In the genomic region with DNA sequence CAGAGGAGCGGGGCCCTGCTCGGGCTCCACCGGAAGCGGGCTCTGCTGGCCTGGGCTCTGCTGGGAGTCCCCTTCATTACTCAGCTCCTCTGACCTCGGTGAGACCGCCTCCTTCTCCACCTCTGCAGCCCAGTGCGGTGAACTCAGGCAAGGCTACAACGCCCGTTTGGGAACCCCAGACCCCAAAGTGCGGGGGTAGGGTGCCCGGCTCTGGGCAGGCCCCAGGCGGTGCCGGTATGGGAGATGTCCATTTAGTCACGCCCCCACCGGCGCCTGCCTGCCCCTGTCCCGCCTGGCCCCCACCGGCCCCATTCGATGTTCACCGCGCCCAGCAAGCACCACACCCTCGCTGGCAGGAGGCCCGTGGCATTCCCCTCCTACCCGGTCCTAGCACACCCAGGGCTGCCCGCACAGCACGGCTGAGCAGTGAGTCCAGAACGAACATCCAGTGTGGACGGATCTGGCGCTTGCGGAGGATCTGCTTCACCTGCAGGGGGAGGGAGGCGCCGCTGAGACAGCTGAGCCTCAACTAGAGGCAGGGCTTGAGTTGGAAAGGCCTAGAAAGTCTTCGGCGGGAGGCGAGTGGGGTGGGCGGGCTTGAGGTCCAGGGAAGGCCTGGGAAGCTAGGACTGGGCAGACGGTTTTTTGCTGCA, we compare ENCODE assay signal across 1 cellular context.
TF ChIP-seq lines count a peak whose summit lies in the region.

No MANE protein-coding gene starts in this region.

TF ChIP-seq in GM23338, 12 proteins besides CTCF, POLR2A, EP300 and RAD21 (continued from another document):
- TF ChIP-seq, protein P1, sequence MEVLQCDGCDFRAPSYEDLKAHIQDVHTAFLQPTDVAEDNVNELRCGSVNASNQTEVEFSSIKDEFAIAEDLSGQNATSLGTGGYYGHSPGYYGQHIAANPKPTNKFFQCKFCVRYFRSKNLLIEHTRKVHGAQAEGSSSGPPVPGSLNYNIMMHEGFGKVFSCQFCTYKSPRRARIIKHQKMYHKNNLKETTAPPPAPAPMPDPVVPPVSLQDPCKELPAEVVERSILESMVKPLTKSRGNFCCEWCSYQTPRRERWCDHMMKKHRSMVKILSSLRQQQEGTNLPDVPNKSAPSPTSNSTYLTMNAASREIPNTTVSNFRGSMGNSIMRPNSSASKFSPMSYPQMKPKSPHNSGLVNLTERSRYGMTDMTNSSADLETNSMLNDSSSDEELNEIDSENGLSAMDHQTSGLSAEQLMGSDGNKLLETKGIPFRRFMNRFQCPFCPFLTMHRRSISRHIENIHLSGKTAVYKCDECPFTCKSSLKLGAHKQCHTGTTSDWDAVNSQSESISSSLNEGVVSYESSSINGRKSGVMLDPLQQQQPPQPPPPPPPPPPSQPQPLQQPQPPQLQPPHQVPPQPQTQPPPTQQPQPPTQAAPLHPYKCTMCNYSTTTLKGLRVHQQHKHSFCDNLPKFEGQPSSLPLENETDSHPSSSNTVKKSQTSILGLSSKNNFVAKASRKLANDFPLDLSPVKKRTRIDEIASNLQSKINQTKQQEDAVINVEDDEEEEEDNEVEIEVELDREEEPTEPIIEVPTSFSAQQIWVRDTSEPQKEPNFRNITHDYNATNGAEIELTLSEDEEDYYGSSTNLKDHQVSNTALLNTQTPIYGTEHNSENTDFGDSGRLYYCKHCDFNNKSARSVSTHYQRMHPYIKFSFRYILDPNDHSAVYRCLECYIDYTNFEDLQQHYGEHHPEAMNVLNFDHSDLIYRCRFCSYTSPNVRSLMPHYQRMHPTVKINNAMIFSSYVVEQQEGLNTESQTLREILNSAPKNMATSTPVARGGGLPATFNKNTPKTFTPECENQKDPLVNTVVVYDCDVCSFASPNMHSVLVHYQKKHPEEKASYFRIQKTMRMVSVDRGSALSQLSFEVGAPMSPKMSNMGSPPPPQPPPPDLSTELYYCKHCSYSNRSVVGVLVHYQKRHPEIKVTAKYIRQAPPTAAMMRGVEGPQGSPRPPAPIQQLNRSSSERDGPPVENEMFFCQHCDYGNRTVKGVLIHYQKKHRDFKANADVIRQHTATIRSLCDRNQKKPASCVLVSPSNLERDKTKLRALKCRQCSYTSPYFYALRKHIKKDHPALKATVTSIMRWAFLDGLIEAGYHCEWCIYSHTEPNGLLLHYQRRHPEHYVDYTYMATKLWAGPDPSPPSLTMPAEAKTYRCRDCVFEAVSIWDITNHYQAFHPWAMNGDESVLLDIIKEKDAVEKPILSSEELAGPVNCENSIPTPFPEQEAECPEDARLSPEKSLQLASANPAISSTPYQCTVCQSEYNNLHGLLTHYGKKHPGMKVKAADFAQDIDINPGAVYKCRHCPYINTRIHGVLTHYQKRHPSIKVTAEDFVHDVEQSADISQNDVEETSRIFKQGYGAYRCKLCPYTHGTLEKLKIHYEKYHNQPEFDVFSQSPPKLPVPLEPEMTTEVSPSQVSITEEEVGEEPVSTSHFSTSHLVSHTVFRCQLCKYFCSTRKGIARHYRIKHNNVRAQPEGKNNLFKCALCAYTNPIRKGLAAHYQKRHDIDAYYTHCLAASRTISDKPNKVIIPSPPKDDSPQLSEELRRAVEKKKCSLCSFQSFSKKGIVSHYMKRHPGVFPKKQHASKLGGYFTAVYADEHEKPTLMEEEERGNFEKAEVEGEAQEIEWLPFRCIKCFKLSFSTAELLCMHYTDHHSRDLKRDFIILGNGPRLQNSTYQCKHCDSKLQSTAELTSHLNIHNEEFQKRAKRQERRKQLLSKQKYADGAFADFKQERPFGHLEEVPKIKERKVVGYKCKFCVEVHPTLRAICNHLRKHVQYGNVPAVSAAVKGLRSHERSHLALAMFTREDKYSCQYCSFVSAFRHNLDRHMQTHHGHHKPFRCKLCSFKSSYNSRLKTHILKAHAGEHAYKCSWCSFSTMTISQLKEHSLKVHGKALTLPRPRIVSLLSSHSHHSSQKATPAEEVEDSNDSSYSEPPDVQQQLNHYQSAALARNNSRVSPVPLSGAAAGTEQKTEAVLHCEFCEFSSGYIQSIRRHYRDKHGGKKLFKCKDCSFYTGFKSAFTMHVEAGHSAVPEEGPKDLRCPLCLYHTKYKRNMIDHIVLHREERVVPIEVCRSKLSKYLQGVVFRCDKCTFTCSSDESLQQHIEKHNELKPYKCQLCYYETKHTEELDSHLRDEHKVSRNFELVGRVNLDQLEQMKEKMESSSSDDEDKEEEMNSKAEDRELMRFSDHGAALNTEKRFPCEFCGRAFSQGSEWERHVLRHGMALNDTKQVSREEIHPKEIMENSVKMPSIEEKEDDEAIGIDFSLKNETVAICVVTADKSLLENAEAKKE (CRISPR knock-in tag; IDR thresholded peaks at IDR 0.05) = no peak
TF ChIP-seq in GM23338: peak in this region for 0.
